ENCODE assay signal across 9 cellular contexts in the genomic region with DNA sequence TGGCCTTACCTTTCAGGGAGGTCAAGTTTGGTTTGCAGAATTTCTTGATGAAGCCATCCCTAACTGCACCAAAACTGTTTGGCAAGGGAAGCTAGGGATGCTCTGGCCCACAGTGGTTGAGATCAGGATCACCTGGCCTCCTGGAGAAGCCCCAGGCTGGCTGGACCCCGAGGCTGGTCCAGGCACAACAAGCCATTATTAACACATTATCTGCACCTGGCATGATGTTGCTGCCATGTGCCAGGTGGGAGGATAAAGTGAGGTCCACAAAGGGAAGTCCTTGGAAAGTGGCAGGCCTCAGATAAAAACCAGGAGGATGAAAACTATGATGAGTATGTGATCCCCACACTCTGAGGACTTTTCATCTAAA.
"Had no signal": no experiment of that assay in that cellular context is flagged by ENCODE, and none has a peak within 500 bp of the region (broad histone marks: within the 10 kb centered on the region; RNA-seq: fewer than 3 reads in every experiment).

No MANE protein-coding gene starts in this region.

- H3K36me3 ChIP-seq: esophagus squamous epithelium, right lobe of liver had no signal

- H3K27me3 ChIP-seq: esophagus squamous epithelium, right lobe of liver had no signal

- H3K9me3 ChIP-seq: esophagus squamous epithelium, psoas muscle, right lobe of liver had no signal

- ATAC-seq: right lobe of liver had no signal

- DNase-seq: activated CD4-positive, alpha-beta T cell treated with anti-CD3 and anti-CD28 coated beads, Interleukin-2, amount 50 U/mL, for 1 hour; activated naive CD4-positive, alpha-beta T cell treated with anti-CD3 and anti-CD28 coated beads, Interleukin-2, amount 10 ng/mL, durations not matched to agents 7 days and 5 days; esophagus squamous epithelium; glutamatergic neuron; immature natural killer cell; nephron progenitor cell; stimulated activated CD4-positive, alpha-beta T cell treated with anti-CD3 and anti-CD28 coated beads, Interleukin-2, amount 100 ng/mL, for 48 hours had no signal

- H3K4me3 ChIP-seq: esophagus squamous epithelium, psoas muscle, right lobe of liver had no signal

- H3K27ac ChIP-seq: esophagus squamous epithelium, psoas muscle, right lobe of liver had no signal
